8 cellular contexts compared by ENCODE assay signal in genomic region chr18:12376718-12377555, GRCh38. TPM values are rescaled to one million over a fixed set of nuclear protein-coding genes. Genes with fewer than 3 reads are reported as not detected.
A peak's percentile ranks its signal among the peaks of the same experiment; 100 is the strongest.
DNase-seq lines count a peak whose midpoint lies in the region; ATAC-seq, FAIRE-seq and TF ChIP-seq lines count a peak whose summit lies in the region.

Gene AFG3L2 (minus strand): TSS chr18:12377227. CDS start chr18:12377082, 145 bp downstream.

- H3K4me3 Mint-ChIP-seq in activated T-cell treated with anti-CD3 and anti-CD28 coated beads, Interleukin-2, amount 50 U/mL, for 72 hours: peak within 1 kb of the TSS; percentile 88 to 91

- H3K4me1 Mint-ChIP-seq in activated T-cell treated with anti-CD3 and anti-CD28 coated beads, Interleukin-2, amount 50 U/mL, for 72 hours (ENCODE audit: low read depth): peaks cover 46% of the 10 kb centered on the region

- ATAC-seq in DND-41 (ENCODE audit: insufficient read depth, low read depth): peak; percentile 85
- peak; percentile 85 to 88 for ATAC-seq in activated T-cell treated with anti-CD3 and anti-CD28 coated beads, Interleukin-2, amount 50 U/mL, for 72 hours (replicated peaks in 1 of 2)

- H3K9me2 ChIP-seq in GM23248 (ENCODE audit: insufficient read depth): no peaks in the 10 kb centered on the region
- H3K9me2 ChIP-seq in Karpas-422 (replicated peaks; ENCODE audit: insufficient read depth, low read length): no peaks in the 10 kb centered on the region

- H3K27ac ChIP-seq in DND-41 (ENCODE audit: low read length) (peak within 1 kb of the TSS; percentile 93), GM23248 (peak within 1 kb of the TSS; percentile 92), Karpas-422 (ENCODE audit: low read length) (peak within 1 kb of the TSS; percentile 82), esophagus muscularis mucosa (replicated peaks in 1 of 4) (peak within 1 kb of the TSS; percentile 97 to 100 (median 99))

- H3K27me3 Mint-ChIP-seq in activated T-cell treated with anti-CD3 and anti-CD28 coated beads, Interleukin-2, amount 50 U/mL, for 72 hours (ENCODE audit: low read depth): no peaks in the 10 kb centered on the region

- H3K79me2 ChIP-seq in DND-41 (ENCODE audit: insufficient read depth, low read length): peaks cover 50% of the 10 kb centered on the region
- H3K79me2 ChIP-seq in GM23248 (ENCODE audit: insufficient read depth): peaks cover 45% of the 10 kb centered on the region
- H3K79me2 ChIP-seq in Karpas-422 (ENCODE audit: low read length): peaks cover 48% of the 10 kb centered on the region

- H3K9me3 ChIP-seq in DND-41 (ENCODE audit: insufficient read depth, low read length, severe bottlenecking): no peaks in the 10 kb centered on the region
- no peaks in the 10 kb centered on the region for H3K9me3 ChIP-seq in GM23248 (ENCODE audit: low read depth)
- H3K9me3 ChIP-seq in Karpas-422 (ENCODE audit: low read length): no peaks in the 10 kb centered on the region
- H3K9me3 ChIP-seq in esophagus muscularis mucosa: no peaks in the 10 kb centered on the region

- DNase-seq in DND-41 (peak; percentile 100), GM23248 (peak; percentile 77), Karpas-422 (peak; percentile 100), RCC 7860 (ENCODE audit: low spot score) (peak; percentile 94), esophagus muscularis mucosa (ENCODE audit: extremely low spot score) (peak; percentile 100), myocyte (ENCODE audit: low read depth) (peak; percentile 99)
- DNase-seq in activated T-cell treated with anti-CD3 and anti-CD28 coated beads, Interleukin-2, amount 50 U/mL, for 72 hours: peak; percentile 100
- DNase-seq in stimulated activated CD8-positive, alpha-beta memory T cell treated with anti-CD3 and anti-CD28 coated beads, Interleukin-7, amount 100 ng/mL, for 4 hours (ENCODE audit: low read depth in 2 of 2): peak; percentile 100

- H3F3A ChIP-seq in GM23248 (ENCODE audit: insufficient read depth): peaks cover 11% of the 10 kb centered on the region; the same call in 1 of the 2 replicates

- H3K4me2 ChIP-seq in DND-41 (ENCODE audit: insufficient read depth, low read length): peak within 1 kb of the TSS; percentile 99
- H3K4me2 ChIP-seq in GM23248 (ENCODE audit: unreplicated experiment): peak within 1 kb of the TSS; percentile 92
- peak within 1 kb of the TSS; percentile 84 for H3K4me2 ChIP-seq in Karpas-422 (ENCODE audit: low read depth, low read length, poor library complexity, severe bottlenecking)

- peaks cover 50% of the 10 kb centered on the region for H3K4me1 ChIP-seq in DND-41 (ENCODE audit: insufficient read depth, low read length)
- peaks cover 10% of the 10 kb centered on the region; the same call in 1 of the 2 replicates for H3K4me1 ChIP-seq in GM23248 (ENCODE audit: insufficient read depth)
- H3K4me1 ChIP-seq in Karpas-422 (ENCODE audit: low read length): peaks cover 28% of the 10 kb centered on the region
- peaks cover 32 to 50% (median 47%) of the 10 kb centered on the region in 4 donors for H3K4me1 ChIP-seq in esophagus muscularis mucosa

- TF ChIP-seq POLR2A in esophagus muscularis mucosa (IDR thresholded peaks at IDR 0.05; ENCODE audit: low read depth): peak; percentile 88

- H3K4me3 ChIP-seq in DND-41 (ENCODE audit: low read depth in 1 of 2, low read length in 2 of 2) (peak within 1 kb of the TSS; percentile 87 to 99), GM23248 (peak within 1 kb of the TSS; percentile 87), Karpas-422 (ENCODE audit: low read length) (peak within 1 kb of the TSS; percentile 88), esophagus muscularis mucosa (peak within 1 kb of the TSS; percentile 69 to 96 (median 82))

- H2AFZ ChIP-seq in DND-41 (ENCODE audit: low read depth, low read length) (peak within 1 kb of the TSS; percentile 100), GM23248 (peak within 1 kb of the TSS; percentile 97), Karpas-422 (ENCODE audit: low read length) (peak within 1 kb of the TSS; percentile 73; the same call in 1 of the 2 replicates)

- peak within 1 kb of the TSS; percentile 92 for H3K27ac Mint-ChIP-seq in activated T-cell treated with anti-CD3 and anti-CD28 coated beads, Interleukin-2, amount 50 U/mL, for 72 hours

- intact Hi-C loops in esophagus muscularis mucosa (cut with DNase I): loop anchor here (2.0 to 10.0 kb wide), 5 partner anchors 58 to 568 kb away; partner anchors contain the start of genes PTPN2, SEH1L and SPIRE1

- peaks cover 41% of the 10 kb centered on the region for H4K20me1 ChIP-seq in DND-41 (ENCODE audit: insufficient read depth, low read length)
- H4K20me1 ChIP-seq in GM23248 (ENCODE audit: insufficient read depth): 0 out of 2 replicates have a peak, but pooled peaks cover 5% of the 10 kb centered on the region
- peaks cover 25% of the 10 kb centered on the region for H4K20me1 ChIP-seq in Karpas-422 (ENCODE audit: insufficient read depth, low read depth, low read length)

- H3K9ac ChIP-seq in DND-41 (ENCODE audit: low read depth, low read length) (peak within 1 kb of the TSS; percentile 84), GM23248 (peak within 1 kb of the TSS; percentile 91), Karpas-422 (ENCODE audit: low read length) (peak within 1 kb of the TSS; percentile 87)

- peaks cover 2 to 3% of the 10 kb centered on the region in 2 donors for H3K36me3 Mint-ChIP-seq in activated T-cell treated with anti-CD3 and anti-CD28 coated beads, Interleukin-2, amount 50 U/mL, for 72 hours (ENCODE audit: insufficient read depth in 2 of 2)

- H3K36me3 ChIP-seq in DND-41 (ENCODE audit: insufficient read depth, low read length) (peaks cover 11% of the 10 kb centered on the region), GM23248 (ENCODE audit: low read depth) (no peaks in the 10 kb centered on the region), Karpas-422 (ENCODE audit: insufficient read depth, low read length) (peaks cover 18% of the 10 kb centered on the region; the same call in 1 of the 2 replicates), esophagus muscularis mucosa (peaks cover 0 to 6% (median 0%) of the 10 kb centered on the region in 4 donors)

- TF ChIP-seq CTCF in DND-41 (IDR thresholded peaks at IDR 0.05; ENCODE audit: borderline replicate concordance, extremely low read depth, low read length, poor library complexity, severe bottlenecking) (peak; percentile 2), esophagus muscularis mucosa (IDR thresholded peaks at IDR 0.05) (no peak)

- 0 to 1% methylated on average over 62 to 79 of the region's 104 CpGs for WGBS in GM23248 (ENCODE audit: low coverage in 1 of 2, low lambda C conversion rate in 2 of 2, missing lambda C conversion rate in 2 of 2), 2 experiments
- WGBS in esophagus muscularis mucosa: 4% methylated on average over 15 of the region's 104 CpGs

- no peak for FAIRE-seq in RCC 7860 (lab: Jason Lieb, UNC)

- H3K9me3 Mint-ChIP-seq in activated T-cell treated with anti-CD3 and anti-CD28 coated beads, Interleukin-2, amount 50 U/mL, for 72 hours: no peaks in the 10 kb centered on the region

- in situ Hi-C loops in GM23248 (cut with MboI): loop anchor here (25.0 kb wide), 1 partner anchor 560 kb away; the partner anchor contains the start of gene SEH1L

- no peaks in the 10 kb centered on the region for H3K27me3 ChIP-seq in DND-41 (ENCODE audit: insufficient read depth, low read length, poor library complexity)
- no peaks in the 10 kb centered on the region for H3K27me3 ChIP-seq in GM23248 (replicated peaks; ENCODE audit: insufficient read depth)
- H3K27me3 ChIP-seq in Karpas-422 (ENCODE audit: low read length): no peaks in the 10 kb centered on the region
- no peaks in the 10 kb centered on the region for H3K27me3 ChIP-seq in esophagus muscularis mucosa

- no peak for TF ChIP-seq EP300 in esophagus muscularis mucosa (IDR thresholded peaks at IDR 0.05)

RNA-seq across cellular contexts. Expression of gene AFG3L2, which starts in this region (rescaled TPM):
- 40.6 and 52.2 TPM in 2 replicates for total RNA-seq in GM23248 (2014; rRNA removed; shearing (Covaris generic))
- 26.8 and 28.1 TPM in 2 replicates for polyA plus RNA-seq in GM23248 (2016; fragmentation: Nextera tagmentation; extraction: Ambion mirVana)
- total RNA-seq in Karpas-422 (2014; rRNA removed; shearing (Covaris generic); ENCODE audit: low replicate concordance): 34.2 and 48.8 TPM in 2 replicates
- total RNA-seq in activated T-cell treated with anti-CD3 and anti-CD28 coated beads, Interleukin-2, amount 50 U/mL, for 72 hours: 10 to 100 TPM; 45.7 to 56.7 TPM
- total RNA-seq in esophagus muscularis mucosa: 10 to 100 TPM; 39.8 to 47.7 (median 41.7) TPM
- 83.7 and 100 TPM in 2 replicates for total RNA-seq in myocyte
- polyA plus RNA-seq in myocyte (2012): 40.6 TPM

Comparison
In these comparisons a context has a peak if more than half of its experiments do, and no peak if none do; other contexts are left out.
1. Peak in every context shown above with its lines: DNase-seq, ATAC-seq, H3K4me3 ChIP-seq and H3K27ac ChIP-seq.